In the genomic region with DNA sequence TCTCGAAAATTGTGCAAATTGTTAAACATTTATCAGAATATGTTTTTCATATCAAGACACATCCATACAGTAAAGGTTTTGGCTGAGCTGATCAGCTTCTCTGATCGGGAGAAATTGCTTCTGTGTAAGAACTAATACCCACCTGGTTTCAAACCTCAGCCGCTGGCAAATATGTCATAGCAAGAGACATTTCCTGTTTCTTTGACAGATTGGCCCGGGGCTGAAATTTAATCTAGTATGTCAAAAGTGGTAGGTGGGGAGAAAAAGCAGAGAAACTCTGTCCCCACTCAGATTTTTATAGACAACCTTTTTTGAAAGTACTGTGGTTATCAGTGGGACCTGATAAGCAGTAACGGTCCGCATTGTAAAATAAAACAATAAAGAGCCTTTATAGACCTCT, we compare ENCODE assay signal across 20 cellular contexts.
"Had no signal": no experiment of that assay in that cellular context is flagged by ENCODE, and none has a peak within 500 bp of the region (broad histone marks: within the 10 kb centered on the region; RNA-seq: fewer than 3 reads in every experiment).

No MANE protein-coding gene starts in this region.

- H3K27ac ChIP-seq: KMS-11, RWPE1 had no signal

- DNase-seq: IMR-90, Kasumi-1, MM.1S, NCI-H1048, NCI-H1105, NCI-H1436 treated with DMSO at 0.1 percent for 48 hours, NCI-H2029, NCI-H2081 treated with DMSO at 0.1 percent for 48 hours, NCI-H2171, NCI-H226, NCI-H446, NCI-H510A, NCI-H526, NCI-H748 treated with DMSO at 0.1 percent for 48 hours, SHP77, SW 1271, T-cell had no signal

- H3K4me3 ChIP-seq: K562 had no signal
